1 cellular context compared by ENCODE assay signal in the genomic region with DNA sequence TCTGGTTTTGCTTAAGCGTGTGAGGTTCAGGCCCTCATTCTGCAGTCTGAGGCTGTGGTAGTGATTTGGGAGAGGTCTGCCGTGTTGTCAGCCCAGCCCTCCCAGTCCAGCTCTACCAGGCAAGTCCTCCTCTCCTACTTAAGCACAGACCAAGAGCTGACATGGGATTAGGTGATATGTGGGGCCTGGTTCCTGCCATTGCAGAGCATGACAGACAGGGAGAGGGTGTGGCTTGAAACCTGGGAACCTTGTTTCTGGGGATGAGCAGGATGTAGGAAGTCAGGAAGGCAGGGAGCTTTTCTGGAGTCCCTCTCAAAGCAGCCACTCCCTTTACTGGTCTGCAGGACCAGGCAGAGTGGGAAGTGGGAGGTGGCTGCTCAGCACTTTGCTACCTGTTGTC.
TF ChIP-seq lines count a peak whose summit lies in the region.

No MANE protein-coding gene starts in this region.

TF ChIP-seq in H1, 55 proteins besides CTCF, POLR2A, EP300 and RAD21:
- TF ChIP-seq SIX5 (IDR thresholded peaks at IDR 0.05; ENCODE audit: low read depth, low read length) (no peak), JUND (IDR thresholded peaks at IDR 0.05; ENCODE audit: low read length) (no peak), KDM5A (IDR thresholded peaks at IDR 0.05; ENCODE audit: low read length) (no peak), CBX8 (IDR thresholded peaks at IDR 0.05; ENCODE audit: borderline replicate concordance, low read depth, low read length) (no peak), RXRA (IDR thresholded peaks at IDR 0.05; ENCODE audit: insufficient read depth, low read depth, low read length) (no peak), SP2 (IDR thresholded peaks at IDR 0.05; ENCODE audit: low read length) (no peak)
